In genomic region chr6:154012852-154013251, GRCh38 we compare ENCODE assay signal across 15 cellular contexts. TPM values are rescaled to one million over a fixed set of nuclear protein-coding genes. Genes with fewer than 3 reads are reported as not detected.
"Had no signal": no experiment of that assay in that cellular context is flagged by ENCODE, and none has a peak within 500 bp of the region (broad histone marks: within the 10 kb centered on the region; RNA-seq: fewer than 3 reads in every experiment).

No MANE protein-coding gene starts in this region.

- H3K27ac Mint-ChIP-seq: activated T-helper 2 cell treated with anti-CD3 and anti-CD28 coated beads, Interferon-gamma antibody, Interleukin-2, Interleukin-4, amounts not matched to agents 10 μg/mL and 5 μg/mL and 100 μg/mL, durations not matched to agents 14 hours and 24 hours and 36 hours; mesothelial cell of epicardium; stimulated activated memory B cell treated with anti-CD40 and anti-IgM and Interleukin-4, amounts not matched to agents 10 μg/mL and 1 μg/mL and 100 μg/mL, for 72 hours had no signal

- H3K4me1 Mint-ChIP-seq: mesothelial cell of epicardium; neural crest cell; stimulated activated memory B cell treated with anti-CD40 and anti-IgM and Interleukin-4, amounts not matched to agents 10 μg/mL and 1 μg/mL and 100 μg/mL, for 72 hours had no signal

- H3K36me3 Mint-ChIP-seq: mesothelial cell of epicardium; stimulated activated memory B cell treated with anti-CD40 and anti-IgM and Interleukin-4, amounts not matched to agents 10 μg/mL and 1 μg/mL and 100 μg/mL, for 72 hours had no signal

- H3K36me3 ChIP-seq: cardiac muscle cell, lower lobe of right lung, thyroid gland had no signal

- H3K4me3 ChIP-seq: cardiac muscle cell, lower lobe of right lung, thyroid gland had no signal

- H3K27me3 ChIP-seq: cardiac muscle cell, thyroid gland had no signal

- ATAC-seq: esophagus mucosa; left cardiac atrium; stimulated activated memory B cell treated with anti-CD40 and anti-IgM and Interleukin-4, amounts not matched to agents 10 μg/mL and 1 μg/mL and 100 μg/mL, for 72 hours had no signal

- H3K27me3 Mint-ChIP-seq: stimulated activated memory B cell treated with anti-CD40 and anti-IgM and Interleukin-4, amounts not matched to agents 10 μg/mL and 1 μg/mL and 100 μg/mL, for 72 hours had no signal

- DNase-seq: activated CD4-positive, CD25-positive, alpha-beta regulatory T cell treated with anti-CD3 and anti-CD28 coated beads, Interleukin-2, amount 50 U/mL, for 72 hours; activated naive CD4-positive, alpha-beta T cell treated with anti-CD3 and anti-CD28 coated beads, Interleukin-2, amount 50 U/mL, for 16 hours; activated T-cell treated with anti-CD3 and anti-CD28 coated beads, Interleukin-2, amount 50 U/mL, for 1 hour; left cardiac atrium; lower lobe of right lung; thyroid gland had no signal

- H3K4me1 ChIP-seq: lower lobe of right lung, thyroid gland had no signal

- H3K9me3 ChIP-seq: thyroid gland had no signal

- H3K27ac ChIP-seq: cardiac muscle cell, lower lobe of right lung, thyroid gland had no signal

- H3K9me3 Mint-ChIP-seq: activated T-helper 2 cell treated with anti-CD3 and anti-CD28 coated beads, Interferon-gamma antibody, Interleukin-2, Interleukin-4, amounts not matched to agents 10 μg/mL and 5 μg/mL and 100 μg/mL, durations not matched to agents 14 hours and 24 hours and 36 hours; neural crest cell had no signal

- H3K4me3 Mint-ChIP-seq: mesothelial cell of epicardium; neural crest cell; stimulated activated memory B cell treated with anti-CD40 and anti-IgM and Interleukin-4, amounts not matched to agents 10 μg/mL and 1 μg/mL and 100 μg/mL, for 72 hours had no signal

RNA-seq across cellular contexts. Expression of gene OPRM1, which starts 26.2 kb away (rescaled TPM):
- total RNA-seq: activated T-helper 2 cell treated with anti-CD3 and anti-CD28 coated beads, Interferon-gamma antibody, Interleukin-2, Interleukin-4, amounts not matched to agents 10 μg/mL and 5 μg/mL and 100 μg/mL, durations not matched to agents 14 hours and 24 hours and 36 hours; cardiac muscle cell; esophagus mucosa; left cardiac atrium; lower lobe of right lung; mesothelial cell of epicardium; myocyte; neural crest cell; osteocyte; thyroid gland had no signal
- polyA plus RNA-seq: adipose tissue, cardiac muscle cell had no signal
